23 cellular contexts compared by ENCODE assay signal in genomic region chr6:35051393-35051792, GRCh38.
DNase-seq lines count a peak whose midpoint lies in the region; ATAC-seq and TF ChIP-seq lines count a peak whose summit lies in the region.
"Had no signal": no experiment of that assay in that cellular context is flagged by ENCODE, and none has a peak within 500 bp of the region (broad histone marks: within the 10 kb centered on the region; RNA-seq: fewer than 3 reads in every experiment).

No MANE protein-coding gene starts in this region.

- no peaks in the 10 kb centered on the region for H3K79me2 ChIP-seq in neural progenitor cell (ENCODE audit: low read depth)

- intact Hi-C loops in left ventricle myocardium inferior (cut with micrococcal nuclease) = no loop called here
- intact Hi-C loops in Right ventricle myocardium superior (cut with DNase I) = no loop called here
- intact Hi-C loops in transverse colon (cut with DNase I; ENCODE audit: low total_unique reads) = no loop called here

- H3K4me1 ChIP-seq in left ventricle myocardium inferior (peaks cover 95% of the 10 kb centered on the region), neural progenitor cell (peaks cover 46% of the 10 kb centered on the region), transverse colon (peaks cover 48 to 74% (median 53%) of the 10 kb centered on the region in 4 donors)
- H3K4me1 ChIP-seq: A549 had no signal

- H3K9me3 Mint-ChIP-seq in neural progenitor cell = no peaks in the 10 kb centered on the region
- H3K9me3 Mint-ChIP-seq: endodermal cell had no signal

- H3K4me3 ChIP-seq in left ventricle myocardium inferior (no peak overlapping the region), neural progenitor cell (no peak overlapping the region), transverse colon (no peak overlapping the region)
- H3K4me3 ChIP-seq: A549, body of pancreas, psoas muscle, upper lobe of right lung had no signal

- TF ChIP-seq EP300 in transverse colon (IDR thresholded peaks at IDR 0.05; ENCODE audit: low read depth) = no peak

- H3K36me3 Mint-ChIP-seq in neural progenitor cell = peaks cover under 1% of the 10 kb centered on the region

- in situ Hi-C loops in transverse colon (cut with MboI; ENCODE audit: low pct_ligation_motif_present in 1 of 4, low pct_unique_long_range_greater_than_20kb in 1 of 4, low sequenced_read_pairs in 3 of 4) = no loop called here

- TF ChIP-seq CTCF in left ventricle myocardium inferior (IDR thresholded peaks at IDR 0.05; ENCODE audit: borderline replicate concordance) (no peak), neural progenitor cell (IDR thresholded peaks at IDR 0.05) (no peak), transverse colon (IDR thresholded peaks at IDR 0.05) (no peak)

- peaks cover 38% of the 10 kb centered on the region for H3K36me3 ChIP-seq in left ventricle myocardium inferior
- H3K36me3 ChIP-seq in neural progenitor cell = no peaks in the 10 kb centered on the region
- no peaks in the 10 kb centered on the region for H3K36me3 ChIP-seq in transverse colon

- WGBS in transverse colon (ENCODE audit: low coverage in 1 of 2), 2 donors = 92 to 96% methylated on average over 4 to 7 of the region's 7 CpGs

- peaks cover 39% of the 10 kb centered on the region for H3F3A ChIP-seq in neural progenitor cell (ENCODE audit: low read depth)

- H3K27ac ChIP-seq in left ventricle myocardium inferior (replicated peaks) (peak overlapping the region; percentile 92), caudate nucleus (ENCODE audit: low read depth, low read length) (peak overlapping the region; percentile 22), neural progenitor cell (no peak overlapping the region), transverse colon (peak overlapping the region; percentile 85 to 91 (median 90))
- H3K27ac ChIP-seq: A549, VCaP had no signal

- peaks cover 7% of the 10 kb centered on the region for H3K4me1 Mint-ChIP-seq in neural progenitor cell

- DNase-seq in left ventricle myocardium inferior (no peak), Right ventricle myocardium superior (no peak), caudate nucleus (lab: John Stamatoyannopoulos, UW) (peak in 4 of 61 donors; percentile 14 to 33 (median 20)), neural progenitor cell (ENCODE audit: low spot score) (no peak), transverse colon (no peak), dedifferentiated amniotic fluid mesenchymal stem cell (ENCODE audit: extremely low spot score) (no peak)
- DNase-seq in NK-92 treated with Interleukin-12 subunit alpha and Interleukin-12 subunit beta, amount 100 ng/mL, for 24 hours (lab: John Stamatoyannopoulos, UW) = no peak
- DNase-seq: activated CD4-positive, alpha-beta T cell treated with anti-CD3 and anti-CD28 coated beads, Interleukin-2, amount 50 U/mL, for 1 hour; body of pancreas; Calu3; endodermal cell; glutamatergic neuron; NCI-H1105; NCI-H2029 treated with DMSO at 0.1 percent for 48 hours; NCI-H510A; psoas muscle; stimulated activated CD4-positive, alpha-beta T cell treated with anti-CD3 and anti-CD28 coated beads, Interleukin-4, amount 100 ng/mL, for 4 hours; stimulated activated naive CD8-positive, alpha-beta T cell treated with anti-CD3 and anti-CD28 coated beads, Interleukin-15, Interleukin-2, amounts not matched to agents 100 U/mL and 50 U/mL, for 24 hours; T-helper 17 cell had no signal

- H2AFZ ChIP-seq in neural progenitor cell (replicated peaks) = no peak overlapping the region

- H3K4me2 ChIP-seq in neural progenitor cell = no peak overlapping the region
- H3K4me2 ChIP-seq: A549 had no signal

- H3K9me3 ChIP-seq in left ventricle myocardium inferior (replicated peaks) (no peaks in the 10 kb centered on the region), neural progenitor cell (ENCODE audit: low read depth) (no peaks in the 10 kb centered on the region), transverse colon (no peaks in the 10 kb centered on the region)
- H3K9me3 ChIP-seq: A549, body of pancreas, psoas muscle, upper lobe of right lung had no signal

- H3K27me3 ChIP-seq in left ventricle myocardium inferior (ENCODE audit: low read depth) (no peaks in the 10 kb centered on the region), neural progenitor cell (no peaks in the 10 kb centered on the region), transverse colon (no peaks in the 10 kb centered on the region)
- H3K27me3 ChIP-seq: body of pancreas, upper lobe of right lung had no signal

- TF ChIP-seq POLR2A in transverse colon (IDR thresholded peaks at IDR 0.05) = no peak

- peaks cover 15% of the 10 kb centered on the region for H4K20me1 ChIP-seq in neural progenitor cell (ENCODE audit: low read depth)

- H3K27me3 Mint-ChIP-seq in neural progenitor cell (ENCODE audit: insufficient read depth, low read depth) = peaks cover 2% of the 10 kb centered on the region
- H3K27me3 Mint-ChIP-seq: T-helper 17 cell had no signal

- H3K27ac Mint-ChIP-seq in neural progenitor cell = peak overlapping the region; percentile 84
- H3K27ac Mint-ChIP-seq: endodermal cell, T-helper 17 cell had no signal

- H3K4me3 Mint-ChIP-seq in neural progenitor cell = no peak overlapping the region
- H3K4me3 Mint-ChIP-seq: endodermal cell, T-helper 17 cell had no signal

- ATAC-seq in Right ventricle myocardium superior (ENCODE audit: poor library complexity) (no peak), HG03457 (IDR thresholded peaks at IDR 0.05; ENCODE audit: unreplicated experiment) (no peak)
- ATAC-seq: A549; body of pancreas; psoas muscle; stimulated activated naive CD8-positive, alpha-beta T cell treated with anti-CD3 and anti-CD28 coated beads, Interleukin-15, Interleukin-2, amounts not matched to agents 100 U/mL and 50 U/mL, for 24 hours; T-helper 17 cell; upper lobe of right lung had no signal

- H3K9ac ChIP-seq in neural progenitor cell = no peak overlapping the region
